In genomic region chr15:101217446-101217845, GRCh38 we compare ENCODE assay signal across 18 cellular contexts. TPM values are rescaled to one million over a fixed set of nuclear protein-coding genes. Genes with fewer than 3 reads are reported as not detected.
DNase-seq lines count a peak whose midpoint lies in the region; ATAC-seq and TF ChIP-seq lines count a peak whose summit lies in the region.
"Had no signal": no experiment of that assay in that cellular context is flagged by ENCODE, and none has a peak within 500 bp of the region (broad histone marks: within the 10 kb centered on the region; RNA-seq: fewer than 3 reads in every experiment).

No MANE protein-coding gene starts in this region.

- in situ Hi-C loops in IMR-90 (cut with MboI; ENCODE audit: low sequenced_read_pairs) (no loop called here), brain microvascular endothelial cell (cut with HindIII; ENCODE audit: low pct_ligation_motif_present, low sequenced_read_pairs) (no loop called here)

- peaks cover 3 to 69% of the 10 kb centered on the region in 2 experiments; a peak in 3 of 4 replicates for H3K79me1 ChIP-seq in IMR-90 (ENCODE audit: low read depth in 1 of 2, low read length in 2 of 2)

- H3K9me3 ChIP-seq in IMR-90 (ENCODE audit: control insufficient read depth, insufficient read depth, low read length) (no peaks in the 10 kb centered on the region), neutrophil (no peaks in the 10 kb centered on the region), esophagus muscularis mucosa (no peaks in the 10 kb centered on the region)
- H3K9me3 ChIP-seq: HAP-1, SJSA1 had no signal

- BruUV-seq in IMR-90 (replicated peaks; lab: Mats Ljungman, UMichigan), result no TSS peak

- POLR2A ChIA-PET in IMR-90 (lab: Charles Lee; ENCODE audit: unreplicated experiment), result no interaction called here

- no peak overlapping the region for H2BK120ac ChIP-seq in IMR-90 (ENCODE audit: low read depth, low read length)

- intact Hi-C loops in IMR-90 (cut with micrococcal nuclease) (no loop called here), esophagus muscularis mucosa (cut with DNase I) (no loop called here)

- H3K4me3 ChIP-seq in IMR-90 (ENCODE audit: insufficient read depth, low read depth, low read length) (no peak overlapping the region), brain microvascular endothelial cell (ENCODE audit: low read depth, low read length) (no peak overlapping the region), neutrophil (ENCODE audit: low read depth in 1 of 2, low read length in 1 of 2) (no peak overlapping the region), esophagus muscularis mucosa (no peak overlapping the region)
- H3K4me3 ChIP-seq: HAP-1, K562, SJSA1 had no signal

- H2BK20ac ChIP-seq in IMR-90 (ENCODE audit: low read depth, low read length), result no peak overlapping the region

- no peak for TF ChIP-seq CTCF in IMR-90 (conservative IDR thresholded peaks at IDR 0.05; ENCODE audit: low read depth, low read length)
- peak; percentile 13 for TF ChIP-seq CTCF in brain microvascular endothelial cell (IDR thresholded peaks at IDR 0.05; ENCODE audit: low read depth, low read length, missing control alignments)
- TF ChIP-seq CTCF in neutrophil (IDR thresholded peaks at IDR 0.05), result no peak
- no peak for TF ChIP-seq CTCF in esophagus muscularis mucosa (IDR thresholded peaks at IDR 0.05)

- H3K27me3 ChIP-seq in IMR-90 (ENCODE audit: control insufficient read depth, insufficient read depth, low read length) (no peaks in the 10 kb centered on the region), brain microvascular endothelial cell (replicated peaks) (no peaks in the 10 kb centered on the region), neutrophil (no peaks in the 10 kb centered on the region), esophagus muscularis mucosa (no peaks in the 10 kb centered on the region)
- H3K27me3 ChIP-seq: SJSA1 had no signal

- H3K36me3 ChIP-seq in IMR-90 (ENCODE audit: control insufficient read depth, insufficient read depth, low read length) (peaks cover 18% of the 10 kb centered on the region), brain microvascular endothelial cell (replicated peaks) (peaks cover 4% of the 10 kb centered on the region), neutrophil (peaks cover 7% of the 10 kb centered on the region), esophagus muscularis mucosa (no peaks in the 10 kb centered on the region)

- dilution Hi-C loops in IMR-90 (cut with HindIII; ENCODE audit: low sequenced_read_pairs, unreplicated experiment), result no loop called here

- H3K4me1 ChIP-seq in IMR-90 (ENCODE audit: control insufficient read depth, insufficient read depth, low read length) (peaks cover 23% of the 10 kb centered on the region), neutrophil (ENCODE audit: control insufficient read depth in 1 of 2, insufficient read depth in 1 of 2, low read depth in 1 of 2, low read length in 1 of 2) (peaks cover 26 to 60% of the 10 kb centered on the region in 2 experiments), esophagus muscularis mucosa (peaks cover 9 to 54% (median 50%) of the 10 kb centered on the region in 4 donors)
- H3K4me1 ChIP-seq: HAP-1 had no signal

- no peak overlapping the region for H2BK5ac ChIP-seq in IMR-90 (ENCODE audit: low read depth, low read length, poor library complexity, severe bottlenecking)

- ATAC-seq in IMR-90 (ENCODE audit: low read depth) (no peak), GM21367 (IDR thresholded peaks at IDR 0.05; ENCODE audit: unreplicated experiment) (no peak)
- ATAC-seq: K562 had no signal

- H4K5ac ChIP-seq in IMR-90 (ENCODE audit: low read depth, low read length), result no peak overlapping the region

- no peak overlapping the region for H2AFZ ChIP-seq in IMR-90 (replicated peaks; ENCODE audit: low read length, poor library complexity)

- no peak overlapping the region for H4K91ac ChIP-seq in IMR-90 (ENCODE audit: insufficient read depth, low read depth, low read length)

- H3K27ac ChIP-seq in IMR-90 (ENCODE audit: insufficient read depth, low read length) (no peak overlapping the region), brain microvascular endothelial cell (no peak overlapping the region), neutrophil (peak overlapping the region; percentile 49), esophagus muscularis mucosa (replicated peaks in 1 of 4) (no peak overlapping the region)
- H3K27ac ChIP-seq: SJSA1 had no signal

- CTCF ChIA-PET in IMR-90 (lab: Yijun Ruan, JAX), result interaction anchor here (2.0 kb wide), 1 partner anchor 14 kb away, joined by 6 read pairs; no protein-coding TSS in a partner anchor

- no peak overlapping the region for H4K8ac ChIP-seq in IMR-90 (ENCODE audit: low read depth in 2 of 2, low read length in 2 of 2)

- no peak overlapping the region for H2BK15ac ChIP-seq in IMR-90 (ENCODE audit: low read depth, low read length)

- H3K14ac ChIP-seq in IMR-90 (replicated peaks; ENCODE audit: low read depth, low read length), result 0 out of 2 replicates have a peak overlapping the region, but pooled peaks have one; percentile 13

- no peak for TF ChIP-seq RAD21 in IMR-90 (IDR thresholded peaks at IDR 0.05; ENCODE audit: low read length)

- no peak overlapping the region for H2AK5ac ChIP-seq in IMR-90 (ENCODE audit: low read depth, low read length)

- peaks cover 32% of the 10 kb centered on the region for H3K9me1 ChIP-seq in IMR-90 (ENCODE audit: insufficient read depth, low read length)

- DNase-seq in SIG-M5 treated with dmso at 0.1 percent for 504 hours (lab: John Stamatoyannopoulos, UW; ENCODE audit: unreplicated experiment), result peak; percentile 25
- DNase-seq in SIG-M5 (lab: John Stamatoyannopoulos, UW), result no peak
- DNase-seq in IMR-90, result no peak
- no peak for DNase-seq in brain microvascular endothelial cell
- no peak for DNase-seq in NCI-H446 (lab: John Stamatoyannopoulos, UW)
- no peak for DNase-seq in esophagus muscularis mucosa (ENCODE audit: extremely low spot score)
- DNase-seq: C1 segment of cervical spinal cord, DMS153, MM.1S, NCI-H1105, NCI-H187 treated with DMSO at 0.1 percent for 48 hours, NCI-H2171, NCI-H510A treated with DMSO at 0.1 percent for 48 hours had no signal

- H3K18ac ChIP-seq in IMR-90 (ENCODE audit: low read depth, low read length), result no peak overlapping the region

- H4K20me1 ChIP-seq in IMR-90 (ENCODE audit: insufficient read depth, low read length), result peaks cover 91% of the 10 kb centered on the region

- no peak for TF ChIP-seq EP300 in esophagus muscularis mucosa (IDR thresholded peaks at IDR 0.05)

- TF ChIP-seq POLR2A in IMR-90 (IDR thresholded peaks at IDR 0.05; ENCODE audit: low read depth, low read length) (no peak), esophagus muscularis mucosa (IDR thresholded peaks at IDR 0.05; ENCODE audit: low read depth) (no peak)

- H3K56ac ChIP-seq in IMR-90 (ENCODE audit: extremely low read depth, insufficient read depth, low read length), result no peak overlapping the region

- no peak overlapping the region for H3K23ac ChIP-seq in IMR-90 (ENCODE audit: low read depth, low read length)

- H2AK9ac ChIP-seq in IMR-90 (replicated peaks; ENCODE audit: low read depth, low read length, poor library complexity), result no peak overlapping the region

- no peak overlapping the region for H3K9ac ChIP-seq in IMR-90 (ENCODE audit: low read depth, low read length)

- no peak overlapping the region for H3K4me2 ChIP-seq in IMR-90 (ENCODE audit: low read depth, low read length)

- WGBS in IMR-90 (ENCODE audit: extremely low coverage in 2 of 2, insufficient read length in 1 of 2), 2 experiments, result no CpG with 5 or more reads among the region's 6 CpGs
- WGBS in esophagus muscularis mucosa, result 94% methylated on average over 6 of the region's 6 CpGs

- H3K4ac ChIP-seq in IMR-90 (ENCODE audit: low read depth, low read length), result no peak overlapping the region

TF ChIP-seq in IMR-90, 13 proteins besides CTCF, POLR2A, EP300 and RAD21 (continues in another document):
- TF ChIP-seq MAZ (IDR thresholded peaks at IDR 0.05; ENCODE audit: borderline replicate concordance, low read depth, low read length), result no peak
- TF ChIP-seq CHD1 (IDR thresholded peaks at IDR 0.05; ENCODE audit: low read depth, low read length), result no peak
- TF ChIP-seq MXI1 (IDR thresholded peaks at IDR 0.05; ENCODE audit: borderline replicate concordance, low read depth, low read length), result no peak
- no peak for TF ChIP-seq RFX5 (IDR thresholded peaks at IDR 0.05; ENCODE audit: low read depth, low read length)
- no peak for TF ChIP-seq FOS (IDR thresholded peaks at IDR 0.05; ENCODE audit: low read depth, low read length)
- no peak for TF ChIP-seq RCOR1 (IDR thresholded peaks at IDR 0.05; ENCODE audit: insufficient replicate concordance, low read length)
- no peak for TF ChIP-seq USF2 (IDR thresholded peaks at IDR 0.05; ENCODE audit: low read depth, low read length)
- no peak for TF ChIP-seq MAFK (IDR thresholded peaks at IDR 0.05; ENCODE audit: low read depth, low read length)
- TF ChIP-seq SMC3 (IDR thresholded peaks at IDR 0.05; ENCODE audit: low read depth, low read length), result no peak
- TF ChIP-seq NFE2L2 (IDR thresholded peaks at IDR 0.05; ENCODE audit: low read depth, low read length), result no peak
- no peak for TF ChIP-seq BHLHE40 (IDR thresholded peaks at IDR 0.05; ENCODE audit: low read depth, low read length)

RNA-seq across cellular contexts. Expression of gene CHSY1, which starts 34.4 kb away (rescaled TPM):
- 53.2 and 55.3 TPM in 2 replicates for total RNA-seq in IMR-90 (2012; rRNA removed)
- 40.5 and 40.9 TPM in 2 replicates for polyA plus RNA-seq in IMR-90 (2012; rRNA removed)
- 12.6 and 25.0 TPM in 2 replicates for polyA plus RNA-seq in IMR-90 (2012; cell fraction: cytosol; rRNA removed)
- 7.3 and 45.0 TPM in 2 replicates for polyA plus RNA-seq in IMR-90 (2012; cell fraction: nucleus; rRNA removed; ENCODE audit: low replicate concordance)
- total RNA-seq in esophagus muscularis mucosa, result 10 to 100 TPM; 13.3 to 31.6 (median 19.6) TPM

RNA-seq across cellular contexts. Expression of gene SELENOS, which starts 59.8 kb away (rescaled TPM):
- total RNA-seq in IMR-90 (2012; rRNA removed), result 39.8 and 67.5 TPM in 2 replicates
- 73.9 and 77.1 TPM in 2 replicates for polyA plus RNA-seq in IMR-90 (2012; rRNA removed)
- polyA plus RNA-seq in IMR-90 (2012; cell fraction: cytosol; rRNA removed), result 61.9 and 89.3 TPM in 2 replicates
- 72.4 and 84.7 TPM in 2 replicates for polyA plus RNA-seq in IMR-90 (2012; cell fraction: nucleus; rRNA removed; ENCODE audit: low replicate concordance)
- total RNA-seq in esophagus muscularis mucosa, result 10 to 100 TPM; 47.3 to 75.4 (median 59.8) TPM
